In the genomic region with DNA sequence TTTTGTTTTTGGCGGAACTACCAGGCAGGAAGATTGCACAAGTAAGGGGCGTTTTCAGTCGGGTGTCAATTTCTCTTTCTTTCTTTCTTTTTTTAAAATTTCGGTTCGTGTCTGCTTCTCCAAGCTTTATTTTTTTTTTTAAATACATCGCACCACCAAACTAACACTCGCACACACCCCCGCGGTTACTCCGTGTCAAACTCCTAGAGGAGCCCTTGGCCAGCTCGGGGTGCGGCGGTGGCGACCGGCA, we compare ENCODE assay signal across 1 cellular context.
TF ChIP-seq lines count a peak whose summit lies in the region.

No MANE protein-coding gene starts in this region.

TF ChIP-seq in H1, 55 proteins besides CTCF, POLR2A, EP300 and RAD21 (continued from another document):
- TF ChIP-seq ZNF274 (IDR thresholded peaks at IDR 0.05; ENCODE audit: borderline replicate concordance, extremely low read depth, low read length) (no peak), SIN3A (conservative IDR thresholded peaks at IDR 0.05 in 1 of 2, IDR thresholded peaks at IDR 0.05 in 1 of 2; ENCODE audit: low read depth in 1 of 2, low read length in 2 of 2) (peak in 1 of 2 experiments; percentile 17; a peak in 1 of 4 replicates), BACH1 (IDR thresholded peaks at IDR 0.05; ENCODE audit: low read length) (no peak), ASH2L (IDR thresholded peaks at IDR 0.05; ENCODE audit: low read length) (peak; percentile 18), HDAC6 (IDR thresholded peaks at IDR 0.05; ENCODE audit: low read depth, low read length) (no peak), CHD7 (IDR thresholded peaks at IDR 0.05; ENCODE audit: insufficient replicate concordance, low read length) (no peak), CEBPB (IDR thresholded peaks at IDR 0.05; ENCODE audit: low read depth, low read length) (peak; percentile 81), TCF12 (IDR thresholded peaks at IDR 0.05; ENCODE audit: low read depth, low read length) (no peak), GTF2F1 (IDR thresholded peaks at IDR 0.05; ENCODE audit: borderline replicate concordance, low read depth, low read length) (no peak), ATF3 (IDR thresholded peaks at IDR 0.05; ENCODE audit: insufficient read depth, low read depth, low read length) (no peak), CREB1 (IDR thresholded peaks at IDR 0.05) (no peak), MAFK (IDR thresholded peaks at IDR 0.05; ENCODE audit: low read depth, low read length) (no peak), EGR1 (IDR thresholded peaks at IDR 0.05; ENCODE audit: borderline replicate concordance, low read depth, low read length) (no peak), TEAD4 (IDR thresholded peaks at IDR 0.05; ENCODE audit: low read depth, low read length) (no peak), SP1 (IDR thresholded peaks at IDR 0.05; ENCODE audit: low read depth, low read length) (no peak), SAP30 (IDR thresholded peaks at IDR 0.05; ENCODE audit: insufficient read depth, insufficient replicate concordance, low read length) (peak; percentile 64), GABPA (IDR thresholded peaks at IDR 0.05; ENCODE audit: borderline replicate concordance, insufficient read depth, low read length) (no peak), TBP (IDR thresholded peaks at IDR 0.05; ENCODE audit: low read depth, low read length) (no peak), JUN (IDR thresholded peaks at IDR 0.05; ENCODE audit: low read depth, low read length) (no peak), NANOG (IDR thresholded peaks at IDR 0.05; ENCODE audit: insufficient read depth, low read depth, low read length, poor library complexity, severe bottlenecking) (no peak), SIRT6 (IDR thresholded peaks at IDR 0.05; ENCODE audit: low read length) (no peak), KDM1A (IDR thresholded peaks at IDR 0.05; ENCODE audit: borderline replicate concordance, low read length) (no peak), SUZ12 (IDR thresholded peaks at IDR 0.05; ENCODE audit: low read length) (no peak), HDAC2 (IDR thresholded peaks at IDR 0.05; ENCODE audit: borderline replicate concordance in 1 of 2, low read depth in 2 of 2, low read length in 2 of 2) (no peak), BRCA1 (IDR thresholded peaks at IDR 0.05; ENCODE audit: low read depth, low read length) (no peak), RBBP5 (IDR thresholded peaks at IDR 0.05; ENCODE audit: borderline replicate concordance, low read depth, low read length) (no peak)
- TF ChIP-seq, protein P1, sequence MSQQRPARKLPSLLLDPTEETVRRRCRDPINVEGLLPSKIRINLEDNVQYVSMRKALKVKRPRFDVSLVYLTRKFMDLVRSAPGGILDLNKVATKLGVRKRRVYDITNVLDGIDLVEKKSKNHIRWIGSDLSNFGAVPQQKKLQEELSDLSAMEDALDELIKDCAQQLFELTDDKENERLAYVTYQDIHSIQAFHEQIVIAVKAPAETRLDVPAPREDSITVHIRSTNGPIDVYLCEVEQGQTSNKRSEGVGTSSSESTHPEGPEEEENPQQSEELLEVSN (IDR thresholded peaks at IDR 0.05): no peak
